12 cellular contexts compared by ENCODE assay signal in the genomic region with DNA sequence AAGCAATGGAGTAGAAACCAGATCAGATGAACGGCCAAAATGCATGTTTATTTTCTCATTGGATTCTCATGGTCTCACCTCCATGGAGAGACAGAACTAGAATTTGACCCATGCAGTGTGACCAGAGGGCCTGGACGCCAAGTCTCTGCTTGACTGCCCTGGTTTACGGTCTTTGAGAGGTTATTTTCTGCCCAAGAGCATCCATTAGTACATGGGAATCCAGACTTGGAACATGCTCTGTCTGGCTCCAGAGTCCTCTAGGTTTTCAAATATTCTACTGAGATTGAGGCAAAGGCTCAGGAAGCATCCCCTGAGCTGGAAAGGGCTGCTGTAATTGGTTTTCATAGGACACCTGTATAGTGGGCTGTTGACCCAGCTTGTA. TPM values are rescaled to one million over a fixed set of nuclear protein-coding genes. Genes with fewer than 3 reads are reported as not detected.
DNase-seq lines count a peak whose midpoint lies in the region; ATAC-seq and TF ChIP-seq lines count a peak whose summit lies in the region.
"Had no signal": no experiment of that assay in that cellular context is flagged by ENCODE, and none has a peak within 500 bp of the region (broad histone marks: within the 10 kb centered on the region; RNA-seq: fewer than 3 reads in every experiment).

No MANE protein-coding gene starts in this region.

- peak overlapping the region; percentile 98 for H3K4me2 ChIP-seq in osteoblast (ENCODE audit: insufficient read depth, low read length)

- H3K27me3 ChIP-seq in osteoblast (ENCODE audit: insufficient read depth, low read length) (no peaks in the 10 kb centered on the region), tibial artery (no peaks in the 10 kb centered on the region)
- H3K27me3 ChIP-seq: heart right ventricle had no signal

- no peaks in the 10 kb centered on the region for H3K9me3 Mint-ChIP-seq in Calu3 (ENCODE audit: low read depth, unreplicated experiment)
- H3K9me3 Mint-ChIP-seq in HFFc6, result peaks cover 4% of the 10 kb centered on the region

- H4K20me1 ChIP-seq in osteoblast (ENCODE audit: insufficient read depth, low read length), result no peaks in the 10 kb centered on the region

- DNase-seq in Calu3 (no peak), HFFc6 (no peak), astrocyte of the hippocampus (ENCODE audit: low read depth, low spot score) (peak; percentile 2), osteoblast (ENCODE audit: insufficient read length, low spot score, missing footprints) (no peak), tibial artery (no peak), foreskin fibroblast (no peak)
- DNase-seq in NK-92 treated with Interleukin-12 subunit alpha and Interleukin-12 subunit beta, amount 100 ng/mL, for 24 hours (lab: John Stamatoyannopoulos, UW), result no peak
- DNase-seq: activated naive CD4-positive, alpha-beta T cell; heart right ventricle; Kasumi-1 had no signal

- H3K36me3 ChIP-seq in osteoblast (ENCODE audit: insufficient read depth, low read length) (no peaks in the 10 kb centered on the region), tibial artery (no peaks in the 10 kb centered on the region)
- H3K36me3 ChIP-seq: HAP-1, heart right ventricle had no signal

- H3K4me1 Mint-ChIP-seq in Calu3 (ENCODE audit: low read depth, unreplicated experiment), result no peaks in the 10 kb centered on the region
- peaks cover 23% of the 10 kb centered on the region for H3K4me1 Mint-ChIP-seq in HFFc6 (ENCODE audit: low read depth)

- H3K27ac Mint-ChIP-seq in Calu3 (ENCODE audit: unreplicated experiment) (no peak overlapping the region), HFFc6 (no peak overlapping the region)

- H2AFZ ChIP-seq in osteoblast (ENCODE audit: low read length), result peak overlapping the region; percentile 88

- H3K27ac ChIP-seq in osteoblast (ENCODE audit: low read depth, low read length), result peak overlapping the region; percentile 76
- H3K27ac ChIP-seq in tibial artery, result peak overlapping the region in 1 of 2 donors; percentile 20

- CTCF ChIA-PET in Calu3 (lab: Charles Lee), result interaction anchor here (0.6 kb wide), 1 partner anchor 794 kb away, joined by 3 read pairs; no protein-coding TSS in a partner anchor

- BruUV-seq in Calu3 (replicated peaks; lab: Mats Ljungman, UMichigan), result no TSS peak

- peak overlapping the region; percentile 62 for H3K4me3 Mint-ChIP-seq in Calu3 (ENCODE audit: low read depth, unreplicated experiment)
- H3K4me3 Mint-ChIP-seq in HFFc6, result peak overlapping the region; percentile 81

- H3K4me1 ChIP-seq in osteoblast (ENCODE audit: insufficient read depth, low read length) (peaks cover 19% of the 10 kb centered on the region), tibial artery (peaks cover 0 to 15% (median 5%) of the 10 kb centered on the region in 4 donors)
- H3K4me1 ChIP-seq: HAP-1 had no signal

- H3K9me3 ChIP-seq in osteoblast (ENCODE audit: low read depth, low read length), result no peaks in the 10 kb centered on the region
- no peaks in the 10 kb centered on the region for H3K9me3 ChIP-seq in tibial artery
- H3K9me3 ChIP-seq: HAP-1 had no signal

- TF ChIP-seq CTCF in Calu3 (IDR thresholded peaks at IDR 0.05; ENCODE audit: unreplicated experiment) (no peak), HFFc6 (IDR thresholded peaks at IDR 0.05) (no peak), osteoblast (IDR thresholded peaks at IDR 0.05; ENCODE audit: extremely low read depth, low read depth, low read length) (no peak), tibial artery (IDR thresholded peaks at IDR 0.05) (no peak), foreskin fibroblast (IDR thresholded peaks at IDR 0.05; ENCODE audit: low read depth, low read length) (no peak)

- H3K79me2 ChIP-seq in osteoblast (ENCODE audit: insufficient read depth, low read length), result no peaks in the 10 kb centered on the region

- peak overlapping the region; percentile 74 for H3K4me3 ChIP-seq in osteoblast (ENCODE audit: insufficient read depth, low read length)
- H3K4me3 ChIP-seq in tibial artery, result peak overlapping the region in 1 of 2 donors; percentile 32
- H3K4me3 ChIP-seq in foreskin fibroblast (ENCODE audit: low read depth in 1 of 2, low read length in 2 of 2), result no peak overlapping the region
- H3K4me3 ChIP-seq: HAP-1 had no signal

- no peak for ATAC-seq in GM18861 (IDR thresholded peaks at IDR 0.05; ENCODE audit: unreplicated experiment)

- intact Hi-C loops in Calu3 (cut with micrococcal nuclease; ENCODE audit: unreplicated experiment), result no loop called here
- intact Hi-C loops in tibial artery (cut with DNase I; ENCODE audit: low total_unique reads), result no loop called here

- no peaks in the 10 kb centered on the region for H3K36me3 Mint-ChIP-seq in Calu3 (ENCODE audit: insufficient read depth, unreplicated experiment)
- peaks cover 16% of the 10 kb centered on the region for H3K36me3 Mint-ChIP-seq in HFFc6 (ENCODE audit: low read depth)

- H3K27me3 Mint-ChIP-seq in Calu3 (ENCODE audit: unreplicated experiment) (no peaks in the 10 kb centered on the region), HFFc6 (ENCODE audit: insufficient read depth) (peaks cover 1% of the 10 kb centered on the region; the same call in 1 of the 2 replicates)

RNA-seq across cellular contexts. Expression of a gene that starts 45.4 kb away (rescaled TPM):
- total RNA-seq in Calu3 (2022) (2.4 TPM in 2 replicates), osteoblast (18.1 and 21.2 TPM in 2 replicates)
- total RNA-seq in HFFc6 (2021; fragmentation: NEBNext Ultra II Directional; extraction: Animal tissue kit (Norgen Biotek cat#: 25700)), result 10 to 100 TPM; 12.9 to 17.3 (median 16.7) TPM
